In genomic region chr9:133835273-133835901, GRCh38 we compare ENCODE assay signal across 1 cellular context.
TF ChIP-seq lines count a peak whose summit lies in the region.

No MANE protein-coding gene starts in this region.

TF ChIP-seq in H1, 55 proteins besides CTCF, POLR2A, EP300 and RAD21:
- no peak for TF ChIP-seq GTF2F1 (IDR thresholded peaks at IDR 0.05; ENCODE audit: borderline replicate concordance, low read depth, low read length)
- TF ChIP-seq NANOG (IDR thresholded peaks at IDR 0.05; ENCODE audit: insufficient read depth, low read depth, low read length, poor library complexity, severe bottlenecking): no peak
- no peak for TF ChIP-seq RBBP5 (IDR thresholded peaks at IDR 0.05; ENCODE audit: borderline replicate concordance, low read depth, low read length)
- no peak for TF ChIP-seq SIX5 (IDR thresholded peaks at IDR 0.05; ENCODE audit: low read depth, low read length)
- no peak for TF ChIP-seq KDM1A (IDR thresholded peaks at IDR 0.05; ENCODE audit: borderline replicate concordance, low read length)
- TF ChIP-seq HDAC6 (IDR thresholded peaks at IDR 0.05; ENCODE audit: low read depth, low read length): no peak
- TF ChIP-seq SRF (IDR thresholded peaks at IDR 0.05; ENCODE audit: low read depth, low read length): no peak
- TF ChIP-seq POU5F1 (IDR thresholded peaks at IDR 0.05; ENCODE audit: low read depth, low read length): no peak
- TF ChIP-seq BRCA1 (IDR thresholded peaks at IDR 0.05; ENCODE audit: low read depth, low read length): no peak
- TF ChIP-seq CBX5 (IDR thresholded peaks at IDR 0.05; ENCODE audit: low read depth, low read length): no peak
- no peak for TF ChIP-seq POLR2AphosphoS5 (IDR thresholded peaks at IDR 0.05; ENCODE audit: low read depth, low read length)
- TF ChIP-seq EZH2 (IDR thresholded peaks at IDR 0.05; ENCODE audit: low read depth, low read length, severe bottlenecking): no peak
- no peak for TF ChIP-seq KDM4A (IDR thresholded peaks at IDR 0.05; ENCODE audit: low read depth, low read length, severe bottlenecking)
- TF ChIP-seq ZNF274 (IDR thresholded peaks at IDR 0.05; ENCODE audit: borderline replicate concordance, extremely low read depth, low read length): no peak
